Comparison of ENCODE assay signal across 16 cellular contexts in the genomic region with DNA sequence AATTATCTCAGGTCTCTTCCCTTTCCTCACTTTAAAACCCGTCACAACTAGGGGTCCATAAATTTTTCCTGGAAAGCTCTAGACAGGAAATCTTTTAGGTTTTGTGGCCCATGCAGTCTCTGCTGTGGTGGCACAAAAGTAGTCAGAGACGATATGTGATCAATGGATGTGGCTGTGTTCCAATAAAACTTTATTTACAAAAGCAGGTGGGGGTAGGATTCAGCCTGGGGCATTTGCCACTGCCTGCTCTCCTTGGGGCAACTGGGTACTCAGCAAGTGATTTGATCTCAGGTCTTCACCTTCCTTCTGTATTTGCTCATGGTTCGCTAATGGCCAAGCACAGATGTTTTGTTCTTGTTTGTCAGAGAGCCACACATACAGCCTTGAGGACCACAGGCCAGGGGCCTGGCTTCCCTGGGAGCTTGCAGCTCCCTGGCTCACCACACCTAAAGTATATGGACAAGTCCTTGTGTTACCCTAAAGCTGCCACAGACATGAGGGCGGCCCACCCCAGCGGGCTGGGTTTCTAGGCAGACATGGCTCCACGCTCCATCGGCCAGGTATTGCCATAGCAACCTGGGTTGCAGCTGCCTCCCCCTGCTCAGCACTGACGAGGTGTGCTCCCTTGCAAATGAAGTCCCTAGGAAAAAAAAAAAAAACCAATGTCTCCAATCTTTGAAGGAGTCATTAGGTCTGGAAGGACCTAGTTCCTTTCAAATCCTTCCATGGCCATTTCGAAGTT.
DNase-seq lines count a peak whose midpoint lies in the region; ATAC-seq and TF ChIP-seq lines count a peak whose summit lies in the region.
"Had no signal": no experiment of that assay in that cellular context is flagged by ENCODE, and none has a peak within 500 bp of the region (broad histone marks: within the 10 kb centered on the region; RNA-seq: fewer than 3 reads in every experiment).

No MANE protein-coding gene starts in this region.

- H3K27ac ChIP-seq in neural cell (ENCODE audit: low read length), result peak overlapping the region; percentile 38
- H3K27ac ChIP-seq: hepatocyte, Peyer's patch had no signal

- no peaks in the 10 kb centered on the region for H3K27me3 ChIP-seq in neural cell (ENCODE audit: insufficient read depth, low read depth, low read length)
- H3K27me3 ChIP-seq: hepatocyte, Peyer's patch had no signal

- no peaks in the 10 kb centered on the region for H3F3A ChIP-seq in neural cell (ENCODE audit: insufficient read depth, low read length, poor library complexity, severe bottlenecking)

- H3K9me3 Mint-ChIP-seq in activated naive CD8-positive, alpha-beta T cell treated with anti-CD3 and anti-CD28 coated beads, Interleukin-2, amount 50 U/mL, for 24 hours, result no peaks in the 10 kb centered on the region
- H3K9me3 Mint-ChIP-seq: dendritic cell treated with granulocyte-macrophage colony-stimulating factor and Interleukin-4, amounts not matched to agents 40 ng/mL and 50 ng/mL, for 4 days had no signal

- H3K36me3 Mint-ChIP-seq in activated naive CD8-positive, alpha-beta T cell treated with anti-CD3 and anti-CD28 coated beads, Interleukin-2, amount 50 U/mL, for 24 hours (ENCODE audit: low read depth), result no peaks in the 10 kb centered on the region
- H3K36me3 Mint-ChIP-seq: activated CD8-positive, alpha-beta memory T cell treated with anti-CD3 and anti-CD28 coated beads, Interleukin-2, amount 10 ng/mL, durations not matched to agents 7 days and 5 days had no signal

- H3K27ac Mint-ChIP-seq in activated naive CD8-positive, alpha-beta T cell treated with anti-CD3 and anti-CD28 coated beads, Interleukin-2, amount 50 U/mL, for 24 hours, result no peak overlapping the region
- H3K27ac Mint-ChIP-seq: activated CD8-positive, alpha-beta memory T cell treated with anti-CD3 and anti-CD28 coated beads, Interleukin-2, amount 10 ng/mL, durations not matched to agents 7 days and 5 days; dendritic cell treated with granulocyte-macrophage colony-stimulating factor and Interleukin-4, amounts not matched to agents 40 ng/mL and 50 ng/mL, for 4 days had no signal

- no peaks in the 10 kb centered on the region for H3K9me3 ChIP-seq in neural cell (ENCODE audit: low read length)
- H3K9me3 ChIP-seq: Peyer's patch had no signal

- ATAC-seq in GM21529 (IDR thresholded peaks at IDR 0.05; ENCODE audit: unreplicated experiment) (peak; percentile 70), GM18909 (IDR thresholded peaks at IDR 0.05; ENCODE audit: poor library complexity, unreplicated experiment) (no peak), GM18861 (IDR thresholded peaks at IDR 0.05; ENCODE audit: unreplicated experiment) (no peak)
- no peak for ATAC-seq in activated naive CD8-positive, alpha-beta T cell treated with anti-CD3 and anti-CD28 coated beads, Interleukin-2, amount 50 U/mL, for 24 hours
- ATAC-seq: activated CD8-positive, alpha-beta memory T cell treated with anti-CD3 and anti-CD28 coated beads, Interleukin-2, amount 10 ng/mL, durations not matched to agents 7 days and 5 days had no signal

- no peak overlapping the region for H3K4me2 ChIP-seq in neural cell (ENCODE audit: low read length)
- H3K4me2 ChIP-seq: hepatocyte had no signal

- no peaks in the 10 kb centered on the region for H3K79me2 ChIP-seq in neural cell (replicated peaks; ENCODE audit: insufficient read depth, low read length)
- H3K79me2 ChIP-seq: hepatocyte had no signal

- H3K4me1 Mint-ChIP-seq in activated naive CD8-positive, alpha-beta T cell treated with anti-CD3 and anti-CD28 coated beads, Interleukin-2, amount 50 U/mL, for 24 hours, result no peaks in the 10 kb centered on the region

- no peaks in the 10 kb centered on the region for H4K20me1 ChIP-seq in neural cell (ENCODE audit: insufficient read depth)

- H3K4me3 ChIP-seq in neural cell (ENCODE audit: low read length), result peak overlapping the region; percentile 7
- H3K4me3 ChIP-seq: hepatocyte, Peyer's patch had no signal

- H2AFZ ChIP-seq in neural cell (ENCODE audit: low read depth, low read length), result no peak overlapping the region
- H2AFZ ChIP-seq: hepatocyte had no signal

- no peaks in the 10 kb centered on the region for H3K9me2 ChIP-seq in neural cell (ENCODE audit: insufficient read depth, low read length)

- no peak overlapping the region for H3K4me3 Mint-ChIP-seq in activated naive CD8-positive, alpha-beta T cell treated with anti-CD3 and anti-CD28 coated beads, Interleukin-2, amount 50 U/mL, for 24 hours
- H3K4me3 Mint-ChIP-seq: activated CD8-positive, alpha-beta memory T cell treated with anti-CD3 and anti-CD28 coated beads, Interleukin-2, amount 10 ng/mL, durations not matched to agents 7 days and 5 days; dendritic cell treated with granulocyte-macrophage colony-stimulating factor and Interleukin-4, amounts not matched to agents 40 ng/mL and 50 ng/mL, for 4 days had no signal

- no peaks in the 10 kb centered on the region for H3K36me3 ChIP-seq in neural cell (ENCODE audit: insufficient read depth, low read length)
- H3K36me3 ChIP-seq: Peyer's patch had no signal

- peak; percentile 14 for TF ChIP-seq CTCF in neural cell (IDR thresholded peaks at IDR 0.05; ENCODE audit: poor library complexity, severe bottlenecking)

- TF ChIP-seq RAD21 in neural cell (conservative IDR thresholded peaks at IDR 0.05), result peak; percentile 23

- peak; percentile 62 for DNase-seq in NCI-H1436 treated with DMSO at 0.1 percent for 48 hours (lab: John Stamatoyannopoulos, UW)
- peak; percentile 14 for DNase-seq in NCI-H774 (lab: John Stamatoyannopoulos, UW)
- no peak for DNase-seq in mucosa of gallbladder (ENCODE audit: low spot score)
- no peak for DNase-seq in activated naive CD8-positive, alpha-beta T cell treated with anti-CD3 and anti-CD28 coated beads, Interleukin-2, amount 50 U/mL, for 24 hours
- DNase-seq: activated CD8-positive, alpha-beta memory T cell treated with anti-CD3 and anti-CD28 coated beads, Interleukin-2, amount 10 ng/mL, durations not matched to agents 7 days and 5 days; activated gamma-delta T cell; C1 segment of cervical spinal cord; left cardiac atrium; NCI-H226 had no signal

- peak; percentile 51 for TF ChIP-seq EP300 in neural cell (conservative IDR thresholded peaks at IDR 0.05; ENCODE audit: poor library complexity, severe bottlenecking)

- no peak overlapping the region for H3K9ac ChIP-seq in neural cell (ENCODE audit: low read length)

- no peaks in the 10 kb centered on the region for H3K27me3 Mint-ChIP-seq in activated naive CD8-positive, alpha-beta T cell treated with anti-CD3 and anti-CD28 coated beads, Interleukin-2, amount 50 U/mL, for 24 hours
- H3K27me3 Mint-ChIP-seq: activated CD8-positive, alpha-beta memory T cell treated with anti-CD3 and anti-CD28 coated beads, Interleukin-2, amount 10 ng/mL, durations not matched to agents 7 days and 5 days; dendritic cell treated with granulocyte-macrophage colony-stimulating factor and Interleukin-4, amounts not matched to agents 40 ng/mL and 50 ng/mL, for 4 days had no signal

TF ChIP-seq in neural cell, 6 proteins besides CTCF, POLR2A, EP300 and RAD21:
- TF ChIP-seq SMC3 (conservative IDR thresholded peaks at IDR 0.05; ENCODE audit: poor library complexity) (peak; percentile 27), REST (IDR thresholded peaks at IDR 0.05; ENCODE audit: borderline replicate concordance) (no peak), MXI1 (conservative IDR thresholded peaks at IDR 0.05; ENCODE audit: poor library complexity, severe bottlenecking) (peak; percentile 35)

Comparison
In these comparisons a context has a peak if more than half of its experiments do, and no peak if none do; other contexts are left out.
1. DNase-seq: peak in NCI-H1436 treated with DMSO at 0.1 percent for 48 hours (single experiment) and NCI-H774 (single experiment); none in mucosa of gallbladder (single experiment) and activated naive CD8-positive, alpha-beta T cell treated with anti-CD3 and anti-CD28 coated beads, Interleukin-2, amount 50 U/mL, for 24 hours (single experiment).